26 cellular contexts compared by ENCODE assay signal in the genomic region with DNA sequence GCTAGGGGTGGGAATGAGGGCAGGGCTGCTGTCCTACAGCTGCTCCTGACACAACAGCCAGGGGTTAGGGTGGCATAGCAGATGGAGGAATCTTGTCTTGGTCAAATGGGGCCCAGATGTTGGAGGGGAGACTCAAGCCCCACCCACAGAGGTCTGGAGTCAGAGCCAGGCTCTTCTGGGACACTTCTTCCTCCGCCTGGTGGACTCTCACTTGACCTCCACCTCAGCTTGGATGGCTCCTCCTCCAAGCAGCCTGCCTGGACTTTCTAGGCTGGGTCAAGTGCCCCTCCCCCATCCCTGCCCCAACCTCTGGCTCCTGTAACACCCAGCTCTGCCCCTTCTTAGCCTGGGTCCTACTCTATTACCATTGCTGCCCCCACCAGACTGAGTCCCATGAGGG. TPM values are rescaled to one million over a fixed set of nuclear protein-coding genes. Genes with fewer than 3 reads are reported as not detected.
DNase-seq lines count a peak whose midpoint lies in the region; ATAC-seq and TF ChIP-seq lines count a peak whose summit lies in the region.
"Had no signal": no experiment of that assay in that cellular context is flagged by ENCODE, and none has a peak within 500 bp of the region (broad histone marks: within the 10 kb centered on the region; RNA-seq: fewer than 3 reads in every experiment).

No MANE protein-coding gene starts in this region.

- H3K27me3 ChIP-seq in HCT116 (ENCODE audit: insufficient read depth, low read length), result no peaks in the 10 kb centered on the region
- H3K27me3 ChIP-seq in hepatocyte, result no peaks in the 10 kb centered on the region
- H3K27me3 ChIP-seq: body of pancreas, uterus had no signal

- H3K9ac ChIP-seq in HCT116 (ENCODE audit: low read length), result no peak overlapping the region

- RAD21 ChIA-PET in HCT116 (lab: Charles Lee; ENCODE audit: low non-redundant PET in 1 of 2, low total read pairs in 2 of 2, uncharacterized antibody in 2 of 2, unreplicated experiment in 2 of 2), result no interaction called here

- CTCF ChIA-PET in HCT116 (lab: Charles Lee), result interaction anchor here (3.7 kb wide), 1 partner anchor 38 kb away, joined by 12 read pairs; no protein-coding TSS in a partner anchor

- H3K4me3 ChIP-seq in HCT116 (replicated peaks in 1 of 2; ENCODE audit: low read depth in 1 of 2, low read length in 2 of 2), result no peak overlapping the region
- no peak overlapping the region for H3K4me3 ChIP-seq in mucosa of descending colon
- H3K4me3 ChIP-seq in hepatocyte, result no peak overlapping the region
- H3K4me3 ChIP-seq: body of pancreas, GM12878, GM23338, skin epidermis, thoracic aorta, uterus had no signal

- H3K36me3 ChIP-seq in HCT116 (ENCODE audit: control insufficient read depth in 1 of 2, insufficient read depth in 2 of 2, low read length in 2 of 2) (peaks cover 15 to 19% of the 10 kb centered on the region in 2 experiments), mucosa of descending colon (ENCODE audit: low read depth) (no peaks in the 10 kb centered on the region), hepatocyte (replicated peaks; ENCODE audit: insufficient read depth, low read depth) (no peaks in the 10 kb centered on the region)
- H3K36me3 ChIP-seq: uterus had no signal

- no peak for TF ChIP-seq RAD21 in HCT116 (IDR thresholded peaks at IDR 0.05; ENCODE audit: low read depth)

- ATAC-seq in HCT116, result peak; percentile 23
- peak; percentile 2 for ATAC-seq in esophagus mucosa
- peak; percentile 34 for ATAC-seq in mucosa of descending colon
- no peak for ATAC-seq in GM18498 (IDR thresholded peaks at IDR 0.05; ENCODE audit: unreplicated experiment)
- ATAC-seq in HG03159 (IDR thresholded peaks at IDR 0.05; ENCODE audit: unreplicated experiment), result no peak
- ATAC-seq: activated T-cell treated with anti-CD3 and anti-CD28 coated beads, Interleukin-2, amount 50 U/mL, for 4 hours; CD8-positive, alpha-beta T cell; GM12878; GM23338 had no signal

- H3K4me2 ChIP-seq in HCT116 (ENCODE audit: low read length) (no peak overlapping the region), hepatocyte (no peak overlapping the region)
- H3K4me2 ChIP-seq: GM23338 had no signal

- intact Hi-C loops in HCT116 (cut with micrococcal nuclease) (no loop called here), mucosa of descending colon (cut with DNase I, micrococcal nuclease) (no loop called here)

- no peaks in the 10 kb centered on the region; the same call in 1 of the 2 replicates for H4K20me1 ChIP-seq in HCT116 (ENCODE audit: insufficient read depth)
- H4K20me1 ChIP-seq in hepatocyte (ENCODE audit: insufficient read depth, poor library complexity, severe bottlenecking), result no peaks in the 10 kb centered on the region

- H3K9me3 ChIP-seq in HCT116 (ENCODE audit: control insufficient read depth in 1 of 2, insufficient read depth in 1 of 2, low read depth in 1 of 2, low read length in 2 of 2) (no peaks in the 10 kb centered on the region), mucosa of descending colon (no peaks in the 10 kb centered on the region), hepatocyte (ENCODE audit: low read depth) (no peaks in the 10 kb centered on the region)
- H3K9me3 ChIP-seq: body of pancreas, thoracic aorta, uterus had no signal

- POLR2A ChIA-PET in HCT116 (lab: Charles Lee), result interaction anchor here (0.6 to 1.1 kb wide), 2 partner anchors 42 to 61 kb away, joined by 3 read pairs; no protein-coding TSS in a partner anchor

- H3K9me2 ChIP-seq in HCT116 (ENCODE audit: insufficient read depth) (no peaks in the 10 kb centered on the region), hepatocyte (replicated peaks; ENCODE audit: insufficient read depth) (no peaks in the 10 kb centered on the region)

- H3K79me2 ChIP-seq in HCT116 (ENCODE audit: insufficient read depth, low read length) (no peaks in the 10 kb centered on the region), hepatocyte (no peaks in the 10 kb centered on the region)

- 89% methylated on average over 1 of the region's 1 CpG for WGBS in hepatocyte (ENCODE audit: low lambda C conversion rate, missing lambda C conversion rate)

- BruUV-seq in HCT116 (replicated peaks; lab: Mats Ljungman, UMichigan), result no TSS peak

- H3K27ac ChIP-seq in HCT116 (ENCODE audit: low read depth, low read length) (no peak overlapping the region), hepatocyte (no peak overlapping the region)
- H3K27ac ChIP-seq: thoracic aorta had no signal

- H3K4me1 ChIP-seq in HCT116 (ENCODE audit: control insufficient read depth in 1 of 2, insufficient read depth in 2 of 2, low read length in 2 of 2) (peaks cover 2 to 22% of the 10 kb centered on the region in 2 experiments; a peak in 3 of 4 replicates), mucosa of descending colon (ENCODE audit: low read depth) (peaks cover 4% of the 10 kb centered on the region), hepatocyte (ENCODE audit: insufficient read depth) (peaks cover 6% of the 10 kb centered on the region)

- TF ChIP-seq CTCF in HCT116 (IDR thresholded peaks at IDR 0.05 in 2 of 3, conservative IDR thresholded peaks at IDR 0.05 in 1 of 3; ENCODE audit: borderline replicate concordance in 1 of 3, insufficient read depth in 1 of 3, low read depth in 2 of 3, low read length in 2 of 3) (no peak), mucosa of descending colon (IDR thresholded peaks at IDR 0.05) (no peak), hepatocyte (IDR thresholded peaks at IDR 0.05; ENCODE audit: poor library complexity) (no peak)

- H2AFZ ChIP-seq in HCT116 (ENCODE audit: low read depth, low read length, poor library complexity, severe bottlenecking) (no peak overlapping the region), hepatocyte (no peak overlapping the region)
- H2AFZ ChIP-seq: GM23338 had no signal

- no peak for TF ChIP-seq POLR2A in HCT116 (IDR thresholded peaks at IDR 0.05; ENCODE audit: borderline replicate concordance, extremely low read depth, insufficient read depth, insufficient read length)

- DNase-seq in HCT116 (ENCODE audit: low read depth, low spot score), result no peak
- DNase-seq in RPMI7951 (ENCODE audit: low read depth), result peak; percentile 48
- DNase-seq in mucosa of descending colon, result no peak
- no peak for DNase-seq in hepatocyte (ENCODE audit: low spot score)
- DNase-seq in NCI-H2107 treated with DMSO at 0.1 percent for 48 hours (lab: John Stamatoyannopoulos, UW; ENCODE audit: unreplicated experiment), result no peak
- DNase-seq: activated CD4-positive, alpha-beta T cell treated with anti-CD3 and anti-CD28 coated beads, Interleukin-2, amount 10 ng/mL, durations not matched to agents 7 days and 5 days; activated naive CD4-positive, alpha-beta T cell; activated T-cell treated with anti-CD3 and anti-CD28 coated beads, Interleukin-2, amount 50 U/mL, for 4 hours; CD8-positive, alpha-beta T cell; cerebellar nuclear complex; EL; nucleus accumbens; OCI-M1; SHP77 treated with DMSO at 0.1 percent for 48 hours; T1000; uterus had no signal

TF ChIP-seq in HCT116, 20 proteins besides CTCF, POLR2A, EP300 and RAD21 (continues in another document):
- TF ChIP-seq ZFX (IDR thresholded peaks at IDR 0.05), result no peak
- no peak for TF ChIP-seq YY1 (IDR thresholded peaks at IDR 0.05; ENCODE audit: extremely low read depth, insufficient replicate concordance, low read depth, low read length)
- TF ChIP-seq CBX3 (IDR thresholded peaks at IDR 0.05; ENCODE audit: low read depth), result no peak
- no peak for TF ChIP-seq EZH2phosphoT487 (IDR thresholded peaks at IDR 0.05; ENCODE audit: borderline replicate concordance)
- no peak for TF ChIP-seq SP1 (IDR thresholded peaks at IDR 0.05; ENCODE audit: low read depth)
- no peak for TF ChIP-seq POLR2AphosphoS5 (IDR thresholded peaks at IDR 0.05; ENCODE audit: low read depth, low read length)
- TF ChIP-seq, protein P1, sequence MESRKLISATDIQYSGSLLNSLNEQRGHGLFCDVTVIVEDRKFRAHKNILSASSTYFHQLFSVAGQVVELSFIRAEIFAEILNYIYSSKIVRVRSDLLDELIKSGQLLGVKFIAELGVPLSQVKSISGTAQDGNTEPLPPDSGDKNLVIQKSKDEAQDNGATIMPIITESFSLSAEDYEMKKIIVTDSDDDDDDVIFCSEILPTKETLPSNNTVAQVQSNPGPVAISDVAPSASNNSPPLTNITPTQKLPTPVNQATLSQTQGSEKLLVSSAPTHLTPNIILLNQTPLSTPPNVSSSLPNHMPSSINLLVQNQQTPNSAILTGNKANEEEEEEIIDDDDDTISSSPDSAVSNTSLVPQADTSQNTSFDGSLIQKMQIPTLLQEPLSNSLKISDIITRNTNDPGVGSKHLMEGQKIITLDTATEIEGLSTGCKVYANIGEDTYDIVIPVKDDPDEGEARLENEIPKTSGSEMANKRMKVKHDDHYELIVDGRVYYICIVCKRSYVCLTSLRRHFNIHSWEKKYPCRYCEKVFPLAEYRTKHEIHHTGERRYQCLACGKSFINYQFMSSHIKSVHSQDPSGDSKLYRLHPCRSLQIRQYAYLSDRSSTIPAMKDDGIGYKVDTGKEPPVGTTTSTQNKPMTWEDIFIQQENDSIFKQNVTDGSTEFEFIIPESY (IDR thresholded peaks at IDR 0.05; ENCODE audit: extremely low read depth, insufficient replicate concordance, low read length), result no peak
- no peak for TF ChIP-seq ELF1 (IDR thresholded peaks at IDR 0.05; ENCODE audit: borderline replicate concordance, low read depth)
- TF ChIP-seq, protein P2, sequence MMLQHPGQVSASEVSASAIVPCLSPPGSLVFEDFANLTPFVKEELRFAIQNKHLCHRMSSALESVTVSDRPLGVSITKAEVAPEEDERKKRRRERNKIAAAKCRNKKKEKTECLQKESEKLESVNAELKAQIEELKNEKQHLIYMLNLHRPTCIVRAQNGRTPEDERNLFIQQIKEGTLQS (IDR thresholded peaks at IDR 0.05), result no peak
- TF ChIP-seq, protein P3, sequence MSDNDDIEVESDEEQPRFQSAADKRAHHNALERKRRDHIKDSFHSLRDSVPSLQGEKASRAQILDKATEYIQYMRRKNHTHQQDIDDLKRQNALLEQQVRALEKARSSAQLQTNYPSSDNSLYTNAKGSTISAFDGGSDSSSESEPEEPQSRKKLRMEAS (IDR thresholded peaks at IDR 0.05), result no peak
- no peak for TF ChIP-seq SRF (IDR thresholded peaks at IDR 0.05; ENCODE audit: low read depth)
- TF ChIP-seq ZNF274 (IDR thresholded peaks at IDR 0.05; ENCODE audit: low read depth, low read length), result no peak
- TF ChIP-seq CEBPB (IDR thresholded peaks at IDR 0.05; ENCODE audit: low read depth), result no peak
- TF ChIP-seq JUND (IDR thresholded peaks at IDR 0.05), result no peak

RNA-seq across cellular contexts. Expression of a gene that starts 35.5 kb away (rescaled TPM):
- total RNA-seq in HCT116 (2021; ENCODE audit: unreplicated experiment) (164 TPM), esophagus mucosa (146 TPM), mucosa of descending colon (10 to 100 TPM; 36.8 to 43.5 (median 43.5) TPM), hepatocyte (26.7 and 27.3 TPM in 2 replicates)
- polyA plus RNA-seq in HCT116 (2012), result 167 and 209 TPM in 2 replicates
- 47.1 and 53.4 TPM in 2 replicates for total RNA-seq in RPMI7951 (2014; rRNA removed; shearing (Covaris generic))
- 20.0 and 20.4 TPM in 2 replicates for polyA plus RNA-seq in hepatocyte
- total RNA-seq: activated CD4-positive, alpha-beta T cell treated with anti-CD3 and anti-CD28 coated beads, Interleukin-2, amount 10 ng/mL, durations not matched to agents 7 days and 5 days; CD8-positive, alpha-beta T cell had no signal

RNA-seq across cellular contexts. Expression of a gene that starts 47.0 kb away (rescaled TPM):
- 11.6 TPM for total RNA-seq in HCT116 (2021; ENCODE audit: unreplicated experiment)
- polyA plus RNA-seq in HCT116 (2012), result 16.5 and 17.4 TPM in 2 replicates
- total RNA-seq in RPMI7951 (2014; rRNA removed; shearing (Covaris generic)), result 0.20 TPM in 1 of 2 replicates, not detected in the other
- 0.80 TPM for total RNA-seq in esophagus mucosa
- 1 to 10 TPM in 1 of 3 donors, not detected in 2; 3.5 TPM for total RNA-seq in mucosa of descending colon
- total RNA-seq in hepatocyte, result 3.3 and 3.5 TPM in 2 replicates
- 7.5 and 11.7 TPM in 2 replicates for polyA plus RNA-seq in hepatocyte
- total RNA-seq: CD8-positive, alpha-beta T cell; dermis microvascular lymphatic vessel endothelial cell; GM12878; mesenteric fat pad; thoracic aorta had no signal

Comparison
In these comparisons a context has a peak if more than half of its experiments do, and no peak if none do; other contexts are left out.
1. ATAC-seq: peak in HCT116 (single experiment), esophagus mucosa (single experiment) and mucosa of descending colon (single experiment); none in GM18498 (single experiment) and HG03159 (single experiment).